Comparison of ENCODE assay signal across 15 cellular contexts in genomic region chr18:42192251-42193248, GRCh38.
DNase-seq lines count a peak whose midpoint lies in the region; ATAC-seq and TF ChIP-seq lines count a peak whose summit lies in the region.
"Had no signal": no experiment of that assay in that cellular context is flagged by ENCODE, and none has a peak within 500 bp of the region (broad histone marks: within the 10 kb centered on the region; RNA-seq: fewer than 3 reads in every experiment).

No MANE protein-coding gene starts in this region.

- peak; percentile 9 for DNase-seq in GM04504 (ENCODE audit: low read depth)
- DNase-seq in PC-3: peak; percentile 60
- peak; percentile 91 for DNase-seq in mammary epithelial cell
- no peak for DNase-seq in activated CD4-positive, alpha-beta T cell treated with anti-CD3 and anti-CD28 coated beads for 48 hours
- no peak for DNase-seq in 8988T
- DNase-seq: activated CD4-positive, alpha-beta memory T cell treated with anti-CD3 and anti-CD28 coated beads, Interleukin-2, amount 10 ng/mL, durations not matched to agents 7 days and 5 days; gastrocnemius medialis; left ventricle myocardium superior; ovary; stimulated activated CD4-positive, alpha-beta T cell treated with anti-CD3 and anti-CD28 coated beads, Interleukin-2, amount 100 ng/mL, for 24 hours; stimulated activated naive CD4-positive, alpha-beta T cell had no signal

- no peaks in the 10 kb centered on the region for H3K79me2 ChIP-seq in PC-3 (ENCODE audit: low read length)
- no peaks in the 10 kb centered on the region for H3K79me2 ChIP-seq in mammary epithelial cell (ENCODE audit: insufficient read depth, low read length)

- H3K4me1 ChIP-seq in PC-3 (ENCODE audit: insufficient read depth, low read length) (no peaks in the 10 kb centered on the region; the same call in 1 of the 2 replicates), mammary epithelial cell (ENCODE audit: insufficient read depth, low read length) (peaks cover 27% of the 10 kb centered on the region), mesodermal cell (ENCODE audit: control insufficient read depth, insufficient read depth, low read length, poor library complexity, severe bottlenecking) (peaks cover 16% of the 10 kb centered on the region)
- H3K4me1 ChIP-seq: gastrocnemius medialis had no signal

- no peaks in the 10 kb centered on the region for H3K36me3 ChIP-seq in PC-3 (ENCODE audit: low read depth, low read length)
- no peaks in the 10 kb centered on the region for H3K36me3 ChIP-seq in mammary epithelial cell (ENCODE audit: insufficient read depth, low read length)
- H3K36me3 ChIP-seq in mesodermal cell (ENCODE audit: control insufficient read depth, insufficient read depth, low read length): no peaks in the 10 kb centered on the region
- H3K36me3 ChIP-seq: gastrocnemius medialis, ovary had no signal

- H4K20me1 ChIP-seq in PC-3 (ENCODE audit: low read length) (no peaks in the 10 kb centered on the region), mammary epithelial cell (ENCODE audit: insufficient read depth, low read length) (no peaks in the 10 kb centered on the region)

- H3K9me3 ChIP-seq in PC-3 (ENCODE audit: low read length): no peaks in the 10 kb centered on the region
- no peaks in the 10 kb centered on the region for H3K9me3 ChIP-seq in mammary epithelial cell (replicated peaks; ENCODE audit: insufficient read depth, low read length)
- peaks cover 5% of the 10 kb centered on the region for H3K9me3 ChIP-seq in mesodermal cell (ENCODE audit: control insufficient read depth, low read length)
- H3K9me3 ChIP-seq: gastrocnemius medialis had no signal

- no peak for TF ChIP-seq CTCF in PC-3 (conservative IDR thresholded peaks at IDR 0.05; ENCODE audit: low read depth, low read length)
- TF ChIP-seq CTCF in mammary epithelial cell (conservative IDR thresholded peaks at IDR 0.05 in 1 of 2, IDR thresholded peaks at IDR 0.05 in 1 of 2; ENCODE audit: extremely low read depth in 1 of 2, insufficient read depth in 1 of 2, low read depth in 1 of 2, low read length in 2 of 2): no peak

- H3K4me2 ChIP-seq in PC-3 (ENCODE audit: low read length) (peak overlapping the region; percentile 14; the same call in 1 of the 2 replicates), mammary epithelial cell (ENCODE audit: insufficient read depth, low read depth, low read length) (peak overlapping the region; percentile 70)

- CTCF ChIA-PET in PC-3 (lab: Charles Lee) (no interaction called here), mammary epithelial cell (lab: Charles Lee; ENCODE audit: low non-redundant PET) (interaction anchor here (0.6 kb wide), 2 partner anchors 358 to 1229 kb away, joined by 4 to 17 read pairs; no protein-coding TSS in a partner anchor)

- no peak overlapping the region for H2AFZ ChIP-seq in PC-3 (ENCODE audit: low read length)
- H2AFZ ChIP-seq in mammary epithelial cell (ENCODE audit: low read depth, low read length): peak overlapping the region; percentile 50

- no peaks in the 10 kb centered on the region for H3K9me2 ChIP-seq in PC-3 (replicated peaks; ENCODE audit: low read length)

- ATAC-seq in PC-3 (peak; percentile 90), GM18520 (IDR thresholded peaks at IDR 0.05; ENCODE audit: unreplicated experiment) (no peak), GM21381 (IDR thresholded peaks at IDR 0.05; ENCODE audit: unreplicated experiment) (no peak)
- ATAC-seq: activated naive CD4-positive, alpha-beta T cell treated with anti-CD3 and anti-CD28 coated beads, Interleukin-2, amount 50 U/mL, for 72 hours; gastrocnemius medialis; left ventricle myocardium superior had no signal

- H3K27me3 ChIP-seq in PC-3 (ENCODE audit: low read length) (no peaks in the 10 kb centered on the region), mammary epithelial cell (ENCODE audit: insufficient read depth, low read length) (no peaks in the 10 kb centered on the region)
- H3K27me3 ChIP-seq: gastrocnemius medialis, ovary had no signal

- H3K9ac ChIP-seq in PC-3 (ENCODE audit: low read length): no peak overlapping the region
- H3K9ac ChIP-seq in mammary epithelial cell (ENCODE audit: insufficient read depth, low read length): peak overlapping the region; percentile 48

- intact Hi-C loops in PC-3 (cut with micrococcal nuclease) (no loop called here), mammary epithelial cell (cut with micrococcal nuclease) (no loop called here)

- 51% methylated on average over 5 of the region's 5 CpGs for WGBS in mammary epithelial cell (ENCODE audit: low coverage, missing lambda C conversion rate)
- WGBS in mesodermal cell (ENCODE audit: insufficient coverage in 2 of 2), 2 experiments: 89 to 93% methylated on average over 2 to 3 of the region's 5 CpGs

- H3K27ac ChIP-seq in PC-3 (ENCODE audit: low read length): peak overlapping the region; percentile 44
- H3K27ac ChIP-seq in mammary epithelial cell (ENCODE audit: insufficient read depth, low read depth, low read length): peak overlapping the region; percentile 78
- H3K27ac ChIP-seq in mesodermal cell (ENCODE audit: low read depth, low read length, severe bottlenecking): peak overlapping the region; percentile 89
- H3K27ac ChIP-seq: gastrocnemius medialis, ovary had no signal

- dilution Hi-C loops in mammary epithelial cell (cut with HindIII; ENCODE audit: low sequenced_read_pairs): no loop called here

- BruUV-seq in PC-3 (replicated peaks; lab: Mats Ljungman, UMichigan) (no TSS peak), mammary epithelial cell (replicated peaks; lab: Mats Ljungman, UMichigan) (no TSS peak)

- H3K4me3 ChIP-seq in PC-3 (ENCODE audit: low read length) (no peak overlapping the region), mammary epithelial cell (replicated peaks in 1 of 3; ENCODE audit: insufficient read depth in 1 of 3, low read depth in 2 of 3, low read length in 3 of 3) (no peak overlapping the region), mesodermal cell (ENCODE audit: extremely low read depth, insufficient read depth, low read length, poor library complexity, severe bottlenecking) (no peak overlapping the region)
- H3K4me3 ChIP-seq: gastrocnemius medialis, ovary had no signal

- H3F3A ChIP-seq in PC-3 (ENCODE audit: low read length, unreplicated experiment): no peaks in the 10 kb centered on the region

- POLR2A ChIA-PET in PC-3 (lab: Charles Lee; ENCODE audit: unreplicated experiment): no interaction called here

- in situ Hi-C loops in mammary epithelial cell (cut with MboI; ENCODE audit: low sequenced_read_pairs in 2 of 2): no loop called here

Comparison
In these comparisons a context has a peak if more than half of its experiments do, and no peak if none do; other contexts are left out.
1. DNase-seq: peak in GM04504 (single experiment), PC-3 (single experiment) and mammary epithelial cell (single experiment); none in activated CD4-positive, alpha-beta T cell treated with anti-CD3 and anti-CD28 coated beads for 48 hours (single experiment) and 8988T (single experiment).
2. Peak in every context shown above with its lines, with median percentiles within 50 percentile points of each other: H3K27ac ChIP-seq.